In genomic region chr6:90584636-90585255, GRCh38 we compare ENCODE assay signal across 7 cellular contexts. TPM values are rescaled to one million over a fixed set of nuclear protein-coding genes. Genes with fewer than 3 reads are reported as not detected.
DNase-seq lines count a peak whose midpoint lies in the region; ATAC-seq, FAIRE-seq and TF ChIP-seq lines count a peak whose summit lies in the region.

No MANE protein-coding gene starts in this region.

- peaks cover 70% of the 10 kb centered on the region for H3K79me2 ChIP-seq in neural progenitor cell (ENCODE audit: low read depth)

- no peaks in the 10 kb centered on the region for H3K9me3 ChIP-seq in adipocyte (ENCODE audit: control insufficient read depth, low read length)
- H3K9me3 ChIP-seq in neural progenitor cell (ENCODE audit: low read depth) = no peaks in the 10 kb centered on the region
- no peaks in the 10 kb centered on the region for H3K9me3 ChIP-seq in kidney (ENCODE audit: control insufficient read depth in 1 of 2, low read length in 2 of 2)

- no peak for TF ChIP-seq CTCF in neural progenitor cell (IDR thresholded peaks at IDR 0.05)
- TF ChIP-seq CTCF in kidney (IDR thresholded peaks at IDR 0.05; ENCODE audit: borderline replicate concordance, extremely low read depth, insufficient read depth) = no peak

- peak overlapping the region; percentile 50 for H3K9ac ChIP-seq in adipocyte (ENCODE audit: low read length)
- no peak overlapping the region for H3K9ac ChIP-seq in neural progenitor cell
- no peak overlapping the region for H3K9ac ChIP-seq in kidney (ENCODE audit: low read length in 2 of 2)

- intact Hi-C loops in kidney (cut with DNase I) = no loop called here

- H3K27me3 Mint-ChIP-seq in neural progenitor cell (ENCODE audit: insufficient read depth, low read depth) = no peaks in the 10 kb centered on the region

- no peak overlapping the region for H3K27ac ChIP-seq in neural progenitor cell
- H3K27ac ChIP-seq in kidney (ENCODE audit: low read depth in 2 of 2, low read length in 2 of 2) = no peak overlapping the region

- DNase-seq in adipocyte (ENCODE audit: low read depth) (peak; percentile 50), neural progenitor cell (ENCODE audit: low spot score) (no peak), C1 segment of cervical spinal cord (lab: John Stamatoyannopoulos, UW) (no peak), kidney (no peak), NCI-H446 treated with DMSO at 0.1 percent for 48 hours (lab: John Stamatoyannopoulos, UW) (no peak)

- H3K27me3 ChIP-seq in adipocyte (replicated peaks; ENCODE audit: control insufficient read depth, insufficient read depth, low read length) = no peaks in the 10 kb centered on the region
- peaks cover 19% of the 10 kb centered on the region for H3K27me3 ChIP-seq in neural progenitor cell

- no peak overlapping the region for H2AFZ ChIP-seq in neural progenitor cell (replicated peaks)

- H3K4me2 ChIP-seq in neural progenitor cell = peak overlapping the region; percentile 94

- peaks cover 13% of the 10 kb centered on the region for H3F3A ChIP-seq in neural progenitor cell (ENCODE audit: low read depth)

- ATAC-seq in GM18520 (IDR thresholded peaks at IDR 0.05; ENCODE audit: unreplicated experiment) (peak; percentile 26), HG03342 (IDR thresholded peaks at IDR 0.05; ENCODE audit: unreplicated experiment) (peak; percentile 25)

- H3K36me3 Mint-ChIP-seq in neural progenitor cell = peaks cover 2% of the 10 kb centered on the region

- no peak for FAIRE-seq in kidney (lab: Jason Lieb, UNC)

- H3K36me3 ChIP-seq in adipocyte (ENCODE audit: control insufficient read depth, insufficient read depth, low read length, severe bottlenecking) (no peaks in the 10 kb centered on the region), neural progenitor cell (no peaks in the 10 kb centered on the region), kidney (ENCODE audit: control insufficient read depth in 1 of 2, insufficient read depth in 2 of 2, low read length in 2 of 2) (no peaks in the 10 kb centered on the region)

- H3K9me3 Mint-ChIP-seq in neural progenitor cell = no peaks in the 10 kb centered on the region

- H3K4me3 ChIP-seq in adipocyte (ENCODE audit: low read length) = peak overlapping the region; percentile 97
- peak overlapping the region; percentile 99 for H3K4me3 ChIP-seq in neural progenitor cell
- peak overlapping the region in 1 of 2 donors; percentile 30 for H3K4me3 ChIP-seq in kidney (ENCODE audit: low read length in 2 of 2)

- H3K4me3 Mint-ChIP-seq in neural progenitor cell = peak overlapping the region; percentile 98

- H3K4me1 ChIP-seq in adipocyte (ENCODE audit: control insufficient read depth, insufficient read depth, low read length) (peaks cover 61% of the 10 kb centered on the region), neural progenitor cell (peaks cover 16% of the 10 kb centered on the region), kidney (ENCODE audit: control insufficient read depth in 1 of 2, insufficient read depth in 1 of 2, low read depth in 1 of 2, low read length in 2 of 2) (peaks cover 0 to 2% of the 10 kb centered on the region in 2 donors)

- H4K20me1 ChIP-seq in neural progenitor cell (ENCODE audit: low read depth) = peaks cover 63% of the 10 kb centered on the region

- H3K27ac Mint-ChIP-seq in neural progenitor cell = no peak overlapping the region

- H3K4me1 Mint-ChIP-seq in neural progenitor cell = peaks cover 51% of the 10 kb centered on the region

RNA-seq across cellular contexts. Expression of gene MAP3K7, which starts 2.1 kb away (rescaled TPM):
- total RNA-seq in neural progenitor cell (ENCODE audit: low replicate concordance) = 56.2 and 91.9 TPM in 2 replicates
- total RNA-seq in kidney = 25.7 TPM
- 14.8 TPM for polyA plus RNA-seq in kidney (ENCODE audit: insufficient read depth, low read depth, low replicate concordance)
